In genomic region chr10:3782099-3782455, GRCh38 we compare ENCODE assay signal across 8 cellular contexts. TPM values are rescaled to one million over a fixed set of nuclear protein-coding genes. Genes with fewer than 3 reads are reported as not detected.
A peak's percentile ranks its signal among the peaks of the same experiment; 100 is the strongest.
DNase-seq lines count a peak whose midpoint lies in the region; ATAC-seq and TF ChIP-seq lines count a peak whose summit lies in the region.

No MANE protein-coding gene starts in this region.

- no peak overlapping the region for H3K27ac Mint-ChIP-seq in GM23338
- H3K27ac Mint-ChIP-seq in activated CD4-positive, alpha-beta T cell treated with anti-CD3 and anti-CD28 coated beads, Interleukin-2, amount 10 ng/mL, durations not matched to agents 24 days and 14 days = peak overlapping the region; percentile 99

- ATAC-seq in GM23338 = no peak
- no peak for ATAC-seq in GM18867 (IDR thresholded peaks at IDR 0.05; ENCODE audit: unreplicated experiment)
- ATAC-seq in left lobe of liver = no peak

- H3K4me3 ChIP-seq in GM23338 (peak overlapping the region; percentile 86), fibroblast of the aortic adventitia (ENCODE audit: low read depth, low read length) (peak overlapping the region; percentile 96), skin epidermis (peak overlapping the region; percentile 71 to 98 (median 89))

- H3K36me3 Mint-ChIP-seq in GM23338 (ENCODE audit: low read depth) = peaks cover 62% of the 10 kb centered on the region
- H3K36me3 Mint-ChIP-seq in activated CD4-positive, alpha-beta T cell treated with anti-CD3 and anti-CD28 coated beads, Interleukin-2, amount 10 ng/mL, durations not matched to agents 24 days and 14 days (ENCODE audit: low read depth) = peaks cover 73% of the 10 kb centered on the region

- peaks cover 3% of the 10 kb centered on the region; the same call in 1 of the 2 replicates for H3F3A ChIP-seq in GM23338 (replicated peaks; ENCODE audit: low read depth)

- H3K4me3 Mint-ChIP-seq in GM23338 = peak overlapping the region; percentile 96
- H3K4me3 Mint-ChIP-seq in activated CD4-positive, alpha-beta T cell treated with anti-CD3 and anti-CD28 coated beads, Interleukin-2, amount 10 ng/mL, durations not matched to agents 24 days and 14 days = peak overlapping the region; percentile 91

- H3K4me2 ChIP-seq in GM23338 = peak overlapping the region; percentile 98

- intact Hi-C loops in activated CD4-positive, alpha-beta T cell treated with anti-CD3 and anti-CD28 coated beads, Interleukin-2, amount 10 ng/mL, durations not matched to agents 24 days and 14 days (cut with micrococcal nuclease) = loop anchor here (1.0 to 5.0 kb wide), 9 partner anchors 47 to 871 kb away; no protein-coding TSS in a partner anchor

- DNase-seq in GM23338 (ENCODE audit: low spot score) (no peak), fibroblast of the aortic adventitia (ENCODE audit: low read depth) (peak; percentile 79), A172 (ENCODE audit: low spot score) (no peak), DMS79 treated with DMSO at 0.1 percent for 48 hours (lab: John Stamatoyannopoulos, UW) (no peak), left lobe of liver (ENCODE audit: low spot score) (no peak)
- DNase-seq in activated CD4-positive, alpha-beta T cell treated with anti-CD3 and anti-CD28 coated beads, Interleukin-2, amount 10 ng/mL, durations not matched to agents 24 days and 14 days = peak; percentile 87

- TF ChIP-seq CTCF in GM23338 (conservative IDR thresholded peaks at IDR 0.05; ENCODE audit: low read depth in 2 of 2) (no peak), fibroblast of the aortic adventitia (IDR thresholded peaks at IDR 0.05; ENCODE audit: insufficient read depth, low read length) (no peak)

- no peak overlapping the region for H2AFZ ChIP-seq in GM23338

- H3K27me3 ChIP-seq in GM23338 (ENCODE audit: insufficient read depth) = 0 out of 2 replicates have a peak, but pooled peaks cover 1% of the 10 kb centered on the region

- H3K27me3 Mint-ChIP-seq in GM23338 (ENCODE audit: insufficient read depth, low read depth, poor library complexity) = peaks cover 34% of the 10 kb centered on the region
- no peaks in the 10 kb centered on the region for H3K27me3 Mint-ChIP-seq in activated CD4-positive, alpha-beta T cell treated with anti-CD3 and anti-CD28 coated beads, Interleukin-2, amount 10 ng/mL, durations not matched to agents 24 days and 14 days

- peaks cover 48% of the 10 kb centered on the region for H3K36me3 ChIP-seq in GM23338 (ENCODE audit: insufficient read depth)

- no peaks in the 10 kb centered on the region for H3K9me3 Mint-ChIP-seq in GM23338
- H3K9me3 Mint-ChIP-seq in activated CD4-positive, alpha-beta T cell treated with anti-CD3 and anti-CD28 coated beads, Interleukin-2, amount 10 ng/mL, durations not matched to agents 24 days and 14 days = no peaks in the 10 kb centered on the region

- H3K79me2 ChIP-seq in GM23338 (replicated peaks; ENCODE audit: insufficient read depth) = peaks cover 69% of the 10 kb centered on the region

- H4K20me1 ChIP-seq in GM23338 (replicated peaks; ENCODE audit: insufficient read depth) = peaks cover 44% of the 10 kb centered on the region

- H3K4me1 ChIP-seq in GM23338 (ENCODE audit: insufficient read depth) = peaks cover 22% of the 10 kb centered on the region

- no peak overlapping the region for H3K27ac ChIP-seq in GM23338 (ENCODE audit: low read depth)
- peak overlapping the region; percentile 91 to 100 (median 100) for H3K27ac ChIP-seq in skin epidermis

- H3K9me2 ChIP-seq in GM23338 (ENCODE audit: insufficient read depth) = no peaks in the 10 kb centered on the region

- H3K4me1 Mint-ChIP-seq in GM23338 = peaks cover 37% of the 10 kb centered on the region
- H3K4me1 Mint-ChIP-seq in activated CD4-positive, alpha-beta T cell treated with anti-CD3 and anti-CD28 coated beads, Interleukin-2, amount 10 ng/mL, durations not matched to agents 24 days and 14 days = peaks cover 60% of the 10 kb centered on the region

TF ChIP-seq in GM23338, 12 proteins besides CTCF, POLR2A, EP300 and RAD21 (continues in another document):
- no peak for TF ChIP-seq CREB1 (CRISPR knock-in tag; IDR thresholded peaks at IDR 0.05; ENCODE audit: low read depth)
- TF ChIP-seq JUNB (IDR thresholded peaks at IDR 0.05; ENCODE audit: unreplicated experiment) = no peak
- no peak for TF ChIP-seq ZNF331 (CRISPR knock-in tag; IDR thresholded peaks at IDR 0.05; ENCODE audit: low read depth)
- no peak for TF ChIP-seq EZH2 (IDR thresholded peaks at IDR 0.05; ENCODE audit: low read depth, unreplicated experiment)
- no peak for TF ChIP-seq EZH2phosphoT487 (IDR thresholded peaks at IDR 0.05; ENCODE audit: unreplicated experiment)
- no peak for TF ChIP-seq STAT1 (IDR thresholded peaks at IDR 0.05; ENCODE audit: unreplicated experiment)
- TF ChIP-seq, protein P1, sequence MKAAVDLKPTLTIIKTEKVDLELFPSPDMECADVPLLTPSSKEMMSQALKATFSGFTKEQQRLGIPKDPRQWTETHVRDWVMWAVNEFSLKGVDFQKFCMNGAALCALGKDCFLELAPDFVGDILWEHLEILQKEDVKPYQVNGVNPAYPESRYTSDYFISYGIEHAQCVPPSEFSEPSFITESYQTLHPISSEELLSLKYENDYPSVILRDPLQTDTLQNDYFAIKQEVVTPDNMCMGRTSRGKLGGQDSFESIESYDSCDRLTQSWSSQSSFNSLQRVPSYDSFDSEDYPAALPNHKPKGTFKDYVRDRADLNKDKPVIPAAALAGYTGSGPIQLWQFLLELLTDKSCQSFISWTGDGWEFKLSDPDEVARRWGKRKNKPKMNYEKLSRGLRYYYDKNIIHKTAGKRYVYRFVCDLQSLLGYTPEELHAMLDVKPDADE (IDR thresholded peaks at IDR 0.05) = no peak
- TF ChIP-seq, protein P2, sequence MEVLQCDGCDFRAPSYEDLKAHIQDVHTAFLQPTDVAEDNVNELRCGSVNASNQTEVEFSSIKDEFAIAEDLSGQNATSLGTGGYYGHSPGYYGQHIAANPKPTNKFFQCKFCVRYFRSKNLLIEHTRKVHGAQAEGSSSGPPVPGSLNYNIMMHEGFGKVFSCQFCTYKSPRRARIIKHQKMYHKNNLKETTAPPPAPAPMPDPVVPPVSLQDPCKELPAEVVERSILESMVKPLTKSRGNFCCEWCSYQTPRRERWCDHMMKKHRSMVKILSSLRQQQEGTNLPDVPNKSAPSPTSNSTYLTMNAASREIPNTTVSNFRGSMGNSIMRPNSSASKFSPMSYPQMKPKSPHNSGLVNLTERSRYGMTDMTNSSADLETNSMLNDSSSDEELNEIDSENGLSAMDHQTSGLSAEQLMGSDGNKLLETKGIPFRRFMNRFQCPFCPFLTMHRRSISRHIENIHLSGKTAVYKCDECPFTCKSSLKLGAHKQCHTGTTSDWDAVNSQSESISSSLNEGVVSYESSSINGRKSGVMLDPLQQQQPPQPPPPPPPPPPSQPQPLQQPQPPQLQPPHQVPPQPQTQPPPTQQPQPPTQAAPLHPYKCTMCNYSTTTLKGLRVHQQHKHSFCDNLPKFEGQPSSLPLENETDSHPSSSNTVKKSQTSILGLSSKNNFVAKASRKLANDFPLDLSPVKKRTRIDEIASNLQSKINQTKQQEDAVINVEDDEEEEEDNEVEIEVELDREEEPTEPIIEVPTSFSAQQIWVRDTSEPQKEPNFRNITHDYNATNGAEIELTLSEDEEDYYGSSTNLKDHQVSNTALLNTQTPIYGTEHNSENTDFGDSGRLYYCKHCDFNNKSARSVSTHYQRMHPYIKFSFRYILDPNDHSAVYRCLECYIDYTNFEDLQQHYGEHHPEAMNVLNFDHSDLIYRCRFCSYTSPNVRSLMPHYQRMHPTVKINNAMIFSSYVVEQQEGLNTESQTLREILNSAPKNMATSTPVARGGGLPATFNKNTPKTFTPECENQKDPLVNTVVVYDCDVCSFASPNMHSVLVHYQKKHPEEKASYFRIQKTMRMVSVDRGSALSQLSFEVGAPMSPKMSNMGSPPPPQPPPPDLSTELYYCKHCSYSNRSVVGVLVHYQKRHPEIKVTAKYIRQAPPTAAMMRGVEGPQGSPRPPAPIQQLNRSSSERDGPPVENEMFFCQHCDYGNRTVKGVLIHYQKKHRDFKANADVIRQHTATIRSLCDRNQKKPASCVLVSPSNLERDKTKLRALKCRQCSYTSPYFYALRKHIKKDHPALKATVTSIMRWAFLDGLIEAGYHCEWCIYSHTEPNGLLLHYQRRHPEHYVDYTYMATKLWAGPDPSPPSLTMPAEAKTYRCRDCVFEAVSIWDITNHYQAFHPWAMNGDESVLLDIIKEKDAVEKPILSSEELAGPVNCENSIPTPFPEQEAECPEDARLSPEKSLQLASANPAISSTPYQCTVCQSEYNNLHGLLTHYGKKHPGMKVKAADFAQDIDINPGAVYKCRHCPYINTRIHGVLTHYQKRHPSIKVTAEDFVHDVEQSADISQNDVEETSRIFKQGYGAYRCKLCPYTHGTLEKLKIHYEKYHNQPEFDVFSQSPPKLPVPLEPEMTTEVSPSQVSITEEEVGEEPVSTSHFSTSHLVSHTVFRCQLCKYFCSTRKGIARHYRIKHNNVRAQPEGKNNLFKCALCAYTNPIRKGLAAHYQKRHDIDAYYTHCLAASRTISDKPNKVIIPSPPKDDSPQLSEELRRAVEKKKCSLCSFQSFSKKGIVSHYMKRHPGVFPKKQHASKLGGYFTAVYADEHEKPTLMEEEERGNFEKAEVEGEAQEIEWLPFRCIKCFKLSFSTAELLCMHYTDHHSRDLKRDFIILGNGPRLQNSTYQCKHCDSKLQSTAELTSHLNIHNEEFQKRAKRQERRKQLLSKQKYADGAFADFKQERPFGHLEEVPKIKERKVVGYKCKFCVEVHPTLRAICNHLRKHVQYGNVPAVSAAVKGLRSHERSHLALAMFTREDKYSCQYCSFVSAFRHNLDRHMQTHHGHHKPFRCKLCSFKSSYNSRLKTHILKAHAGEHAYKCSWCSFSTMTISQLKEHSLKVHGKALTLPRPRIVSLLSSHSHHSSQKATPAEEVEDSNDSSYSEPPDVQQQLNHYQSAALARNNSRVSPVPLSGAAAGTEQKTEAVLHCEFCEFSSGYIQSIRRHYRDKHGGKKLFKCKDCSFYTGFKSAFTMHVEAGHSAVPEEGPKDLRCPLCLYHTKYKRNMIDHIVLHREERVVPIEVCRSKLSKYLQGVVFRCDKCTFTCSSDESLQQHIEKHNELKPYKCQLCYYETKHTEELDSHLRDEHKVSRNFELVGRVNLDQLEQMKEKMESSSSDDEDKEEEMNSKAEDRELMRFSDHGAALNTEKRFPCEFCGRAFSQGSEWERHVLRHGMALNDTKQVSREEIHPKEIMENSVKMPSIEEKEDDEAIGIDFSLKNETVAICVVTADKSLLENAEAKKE (CRISPR knock-in tag; IDR thresholded peaks at IDR 0.05) = no peak
- no peak for TF ChIP-seq ZNF114 (CRISPR knock-in tag; IDR thresholded peaks at IDR 0.05)
- TF ChIP-seq POLR2AphosphoS5 (IDR thresholded peaks at IDR 0.05; ENCODE audit: low read depth) = no peak
- TF ChIP-seq NANOG (IDR thresholded peaks at IDR 0.05; ENCODE audit: borderline replicate concordance) = no peak

RNA-seq across cellular contexts. Expression of gene KLF6, which starts 2.9 kb away (rescaled TPM):
- total RNA-seq in GM23338 (2014; rRNA removed; shearing (Covaris generic)) = 18.0 and 19.6 TPM in 2 replicates
- polyA plus RNA-seq in GM23338 (2016; fragmentation: Nextera tagmentation; extraction: Ambion mirVana) = 25.7 and 35.4 TPM in 2 replicates
- total RNA-seq in activated CD4-positive, alpha-beta T cell treated with anti-CD3 and anti-CD28 coated beads, Interleukin-2, amount 10 ng/mL, durations not matched to agents 24 days and 14 days = 116 and 127 TPM in 2 replicates
- total RNA-seq in fibroblast of the aortic adventitia (ENCODE audit: low replicate concordance) (47.8 and 52.1 TPM in 2 replicates), left lobe of liver (27.3 TPM)
- 20.3 and 20.4 TPM in 2 replicates for total RNA-seq in A172 (2014; rRNA removed; shearing (Covaris generic))

Comparison
In these comparisons a context has a peak if more than half of its experiments do, and no peak if none do; other contexts are left out.
1. DNase-seq: peak in activated CD4-positive, alpha-beta T cell treated with anti-CD3 and anti-CD28 coated beads, Interleukin-2, amount 10 ng/mL, durations not matched to agents 24 days and 14 days (single experiment) and fibroblast of the aortic adventitia (single experiment); none in GM23338 (single experiment), A172 (single experiment), DMS79 treated with DMSO at 0.1 percent for 48 hours (single experiment) and left lobe of liver (single experiment).
2. Peak in every context shown above with its lines, with median percentiles within 50 percentile points of each other: H3K4me3 ChIP-seq.